24 cellular contexts compared by ENCODE assay signal in genomic region chr1:178266619-178267066, GRCh38.
DNase-seq lines count a peak whose midpoint lies in the region; ATAC-seq and TF ChIP-seq lines count a peak whose summit lies in the region.
"Had no signal": no experiment of that assay in that cellular context is flagged by ENCODE, and none has a peak within 500 bp of the region (broad histone marks: within the 10 kb centered on the region; RNA-seq: fewer than 3 reads in every experiment).

No MANE protein-coding gene starts in this region.

- no peak overlapping the region for H2AFZ ChIP-seq in GM23338

- no peaks in the 10 kb centered on the region for H3K27me3 ChIP-seq in GM23338 (ENCODE audit: insufficient read depth)
- no peaks in the 10 kb centered on the region for H3K27me3 ChIP-seq in NT2/D1 (ENCODE audit: insufficient read depth, insufficient read length)
- no peaks in the 10 kb centered on the region for H3K27me3 ChIP-seq in mesendoderm (ENCODE audit: insufficient read depth, low read length, poor library complexity)
- H3K27me3 ChIP-seq: left lung, neutrophil, thyroid gland had no signal

- no peak for TF ChIP-seq CTCF in GM23338 (conservative IDR thresholded peaks at IDR 0.05; ENCODE audit: low read depth in 2 of 2)

- H4K8ac ChIP-seq in mesendoderm (ENCODE audit: low read depth, low read length): no peak overlapping the region

- peak overlapping the region; percentile 42 for H3K4me3 ChIP-seq in GM23338
- H3K4me3 ChIP-seq in NT2/D1 (ENCODE audit: insufficient read length, low read depth): peak overlapping the region; percentile 9
- H3K4me3 ChIP-seq in mesendoderm (ENCODE audit: low read length): no peak overlapping the region
- H3K4me3 ChIP-seq: left lung, psoas muscle, SK-N-MC, thyroid gland had no signal

- H3K4me3 Mint-ChIP-seq in GM23338 (peak overlapping the region; percentile 58), T-helper 17 cell (no peak overlapping the region)
- H3K4me3 Mint-ChIP-seq: activated B cell treated with CpG ODN at 0.5 μM for 24 hours; CD4-positive, alpha-beta T cell had no signal

- peak; percentile 89 for ATAC-seq in GM23338
- no peak for ATAC-seq in HG02840 (IDR thresholded peaks at IDR 0.05; ENCODE audit: low FRiP score, unreplicated experiment)
- ATAC-seq in T-helper 17 cell: no peak
- ATAC-seq: left lung, psoas muscle had no signal

- H2BK15ac ChIP-seq in mesendoderm (replicated peaks; ENCODE audit: low read depth): no peak overlapping the region

- H3K36me3 Mint-ChIP-seq in GM23338 (ENCODE audit: low read depth) (0 out of 3 replicates have a peak, but pooled peaks cover 2% of the 10 kb centered on the region), T-helper 17 cell (ENCODE audit: low read depth) (no peaks in the 10 kb centered on the region)

- no peaks in the 10 kb centered on the region; the same call in 2 of the 3 replicates for H3K9me3 Mint-ChIP-seq in GM23338
- H3K9me3 Mint-ChIP-seq: activated B cell treated with CpG ODN at 0.5 μM for 24 hours had no signal

- H2BK5ac ChIP-seq in mesendoderm (ENCODE audit: low read length): no peak overlapping the region

- peaks cover under 1% of the 10 kb centered on the region for H3K27me3 Mint-ChIP-seq in GM23338 (ENCODE audit: insufficient read depth, low read depth, poor library complexity)
- no peaks in the 10 kb centered on the region for H3K27me3 Mint-ChIP-seq in T-helper 17 cell
- H3K27me3 Mint-ChIP-seq: CD4-positive, alpha-beta T cell had no signal

- no peaks in the 10 kb centered on the region for H3K9me2 ChIP-seq in GM23338 (ENCODE audit: insufficient read depth)

- H3K4me2 ChIP-seq in GM23338 (peak overlapping the region; percentile 67), mesendoderm (ENCODE audit: low read length) (no peak overlapping the region)

- H3K23ac ChIP-seq in mesendoderm (ENCODE audit: low read length): no peak overlapping the region

- H3K36me3 ChIP-seq in GM23338 (ENCODE audit: insufficient read depth): no peaks in the 10 kb centered on the region
- no peaks in the 10 kb centered on the region for H3K36me3 ChIP-seq in NT2/D1 (ENCODE audit: insufficient read depth, insufficient read length, low read length)
- no peaks in the 10 kb centered on the region for H3K36me3 ChIP-seq in mesendoderm (ENCODE audit: control insufficient read depth, insufficient read depth, low read length)
- H3K36me3 ChIP-seq: left lung, neutrophil, thyroid gland had no signal

- H3K9me3 ChIP-seq in NT2/D1 (ENCODE audit: insufficient read depth, low read length): no peaks in the 10 kb centered on the region
- no peaks in the 10 kb centered on the region for H3K9me3 ChIP-seq in T-helper 17 cell (ENCODE audit: control insufficient read depth, low read length, poor library complexity, severe bottlenecking)
- H3K9me3 ChIP-seq: left lung, neutrophil, psoas muscle, thyroid gland had no signal

- peak; percentile 97 for DNase-seq in GM23338 (ENCODE audit: low spot score)
- peak; percentile 98 for DNase-seq in NT2/D1 (ENCODE audit: low read depth, low spot score)
- no peak for DNase-seq in epithelial cell of prostate (ENCODE audit: low read depth, low spot score)
- peak; percentile 87 for DNase-seq in mesendoderm
- no peak for DNase-seq in HUDEP-2 (lab: John Stamatoyannopoulos, UW; ENCODE audit: unreplicated experiment in 76 of 76)
- DNase-seq in NCI-H510A (lab: John Stamatoyannopoulos, UW): no peak
- no peak for DNase-seq in T-helper 17 cell
- DNase-seq: activated B cell treated with CpG ODN at 0.5 μM for 24 hours; activated CD4-positive, alpha-beta T cell treated with anti-CD3 and anti-CD28 coated beads, Interleukin-2, amount 50 U/mL, for 48 hours; activated effector memory CD4-positive, alpha-beta T cell treated with anti-CD3 and anti-CD28 coated beads, Interleukin-2, amount 50 U/mL, for 16 hours; CD4-positive, alpha-beta T cell; dermis blood vessel endothelial cell; foreskin fibroblast; hippocampal formation; left lung; NCI-H1417; NCI-H2171; psoas muscle; stimulated activated CD4-positive, alpha-beta T cell treated with anti-CD3 and anti-CD28 coated beads, Interleukin-1b, Interleukin-23, amount 100 ng/mL, for 48 hours; stimulated activated naive CD4-positive, alpha-beta T cell; thyroid gland had no signal

- H4K5ac ChIP-seq in mesendoderm (ENCODE audit: low read length): no peak overlapping the region

- H4K20me1 ChIP-seq in GM23338 (replicated peaks; ENCODE audit: insufficient read depth): no peaks in the 10 kb centered on the region

- H3K9ac ChIP-seq in NT2/D1 (ENCODE audit: insufficient read length, low read depth) (no peak overlapping the region), mesendoderm (ENCODE audit: low read length) (no peak overlapping the region)

- H3K4me1 Mint-ChIP-seq in GM23338 (peaks cover 89% of the 10 kb centered on the region), T-helper 17 cell (no peaks in the 10 kb centered on the region)
- H3K4me1 Mint-ChIP-seq: activated B cell treated with CpG ODN at 0.5 μM for 24 hours had no signal

- no peak overlapping the region for H3K4ac ChIP-seq in mesendoderm (ENCODE audit: low read depth, low read length)

- WGBS in mesendoderm (ENCODE audit: extremely low coverage, insufficient coverage, low lambda C conversion rate): no CpG with 5 or more reads among the region's 4 CpGs

- peak overlapping the region; percentile 98 for H3K27ac ChIP-seq in GM23338 (ENCODE audit: low read depth)
- peak overlapping the region; percentile 80 for H3K27ac ChIP-seq in epithelial cell of prostate
- peak overlapping the region; percentile 85 for H3K27ac ChIP-seq in mesendoderm (ENCODE audit: low read depth, low read length)
- H3K27ac ChIP-seq: left lung, neutrophil, psoas muscle, SK-N-MC had no signal

- H3K79me2 ChIP-seq in GM23338 (replicated peaks; ENCODE audit: insufficient read depth): peaks cover 58% of the 10 kb centered on the region
- H3K79me2 ChIP-seq in mesendoderm (ENCODE audit: control insufficient read depth, insufficient read depth, low read length): peaks cover 6% of the 10 kb centered on the region

- H2AK5ac ChIP-seq in mesendoderm (ENCODE audit: low read length): no peak overlapping the region

- H3K79me1 ChIP-seq in mesendoderm (ENCODE audit: low read length): no peaks in the 10 kb centered on the region

- H3K27ac Mint-ChIP-seq in GM23338 (peak overlapping the region; percentile 96), T-helper 17 cell (no peak overlapping the region)
- H3K27ac Mint-ChIP-seq: activated B cell treated with CpG ODN at 0.5 μM for 24 hours; CD4-positive, alpha-beta T cell had no signal

- peak overlapping the region; percentile 57 for H3K56ac ChIP-seq in mesendoderm (ENCODE audit: low read length)

- no peak overlapping the region for H2BK120ac ChIP-seq in mesendoderm (ENCODE audit: low read depth, low read length)

- H3F3A ChIP-seq in GM23338 (replicated peaks; ENCODE audit: low read depth): no peaks in the 10 kb centered on the region

- H3K4me1 ChIP-seq in GM23338 (ENCODE audit: insufficient read depth) (peaks cover 71% of the 10 kb centered on the region), NT2/D1 (ENCODE audit: insufficient read depth, insufficient read length) (no peaks in the 10 kb centered on the region), mesendoderm (ENCODE audit: control insufficient read depth, low read depth, low read length) (peaks cover 8% of the 10 kb centered on the region)
- H3K4me1 ChIP-seq: psoas muscle had no signal

- H3K18ac ChIP-seq in mesendoderm (ENCODE audit: low read length): no peak overlapping the region

TF ChIP-seq in GM23338, 12 proteins besides CTCF, POLR2A, EP300 and RAD21 (continues in another document):
- TF ChIP-seq ETS1 (IDR thresholded peaks at IDR 0.05) (no peak), EZH2 (IDR thresholded peaks at IDR 0.05; ENCODE audit: low read depth, unreplicated experiment) (no peak), NANOG (IDR thresholded peaks at IDR 0.05; ENCODE audit: borderline replicate concordance) (peak; percentile 80), STAT1 (IDR thresholded peaks at IDR 0.05; ENCODE audit: unreplicated experiment) (no peak), ZNF114 (CRISPR knock-in tag; IDR thresholded peaks at IDR 0.05) (no peak), JUNB (IDR thresholded peaks at IDR 0.05; ENCODE audit: unreplicated experiment) (no peak), POLR2AphosphoS5 (IDR thresholded peaks at IDR 0.05; ENCODE audit: low read depth) (peak; percentile 86), REST (IDR thresholded peaks at IDR 0.05; ENCODE audit: unreplicated experiment) (no peak), ZNF331 (CRISPR knock-in tag; IDR thresholded peaks at IDR 0.05; ENCODE audit: low read depth) (no peak)

Comparison
In these comparisons a context has a peak if more than half of its experiments do, and no peak if none do; other contexts are left out.
1. DNase-seq: peak in GM23338 (single experiment), NT2/D1 (single experiment) and mesendoderm (single experiment); none in epithelial cell of prostate (single experiment), HUDEP-2 (0 of 76), NCI-H510A (single experiment) and T-helper 17 cell (0 of 3).
2. Peak in every context shown above with its lines, with median percentiles within 50 percentile points of each other: H3K27ac ChIP-seq.